9 cellular contexts compared by ENCODE assay signal in genomic region chr9:72464819-72465218, GRCh38. TPM values are rescaled to one million over a fixed set of nuclear protein-coding genes. Genes with fewer than 3 reads are reported as not detected.
A peak's percentile ranks its signal among the peaks of the same experiment; 100 is the strongest.
DNase-seq lines count a peak whose midpoint lies in the region; ATAC-seq, FAIRE-seq and TF ChIP-seq lines count a peak whose summit lies in the region.
"Had no signal": no experiment of that assay in that cellular context is flagged by ENCODE, and none has a peak within 500 bp of the region (broad histone marks: within the 10 kb centered on the region; RNA-seq: fewer than 3 reads in every experiment).

No MANE protein-coding gene starts in this region.

- no peak for TF ChIP-seq POLR2A in NB4 (IDR thresholded peaks at IDR 0.05; ENCODE audit: extremely low read depth, insufficient read length)

- CTCF ChIA-PET in MCF 10A (lab: Yijun Ruan, JAX): interaction anchor here (0.7 kb wide), 1 partner anchor 184 kb away, joined by 3 read pairs; no protein-coding TSS in a partner anchor

- POLR2A ChIA-PET in MCF 10A (lab: Yijun Ruan, JAX): interaction anchor here (0.7 to 2.0 kb wide), 4 partner anchors 19 to 113 kb away, joined by 4 to 13 read pairs (median 5); partner anchors contain the start of gene ZFAND5

- intact Hi-C loops in MCF 10A (cut with micrococcal nuclease): no loop called here

- H3K36me3 Mint-ChIP-seq in MCF 10A (ENCODE audit: insufficient read depth, unreplicated experiment): no peaks in the 10 kb centered on the region

- FAIRE-seq in islet of Langerhans (lab: Jason Lieb, UNC): peak; percentile 49

- DNase-seq in DMS 273 treated with DMSO at 0.1 percent for 48 hours (lab: John Stamatoyannopoulos, UW) (peak; percentile 77), NB4 (ENCODE audit: low read depth) (peak; percentile 42), MCF 10A (ENCODE audit: unreplicated experiment) (no peak), SW 1271 (lab: John Stamatoyannopoulos, UW) (no peak)
- DNase-seq in activated T-cell treated with anti-CD3 and anti-CD28 coated beads, Interleukin-2, amount 50 U/mL, for 1 hour: no peak
- no peak for DNase-seq in activated CD4-positive, CD25-positive, alpha-beta regulatory T cell treated with anti-CD3 and anti-CD28 coated beads, Interleukin-2, amount 50 U/mL, for 72 hours
- DNase-seq: activated T-cell treated with anti-CD3 and anti-CD28 coated beads, Interleukin-2, amount 50 U/mL, for 4 hours had no signal

- H3K4me1 Mint-ChIP-seq in MCF 10A (ENCODE audit: insufficient read depth, unreplicated experiment): peaks cover 9% of the 10 kb centered on the region

- no peak overlapping the region for H3K4me3 ChIP-seq in NB4 (ENCODE audit: low read depth, low read length)

- H3K27me3 Mint-ChIP-seq in MCF 10A (ENCODE audit: insufficient read depth, unreplicated experiment): no peaks in the 10 kb centered on the region

- TF ChIP-seq CTCF in NB4 (IDR thresholded peaks at IDR 0.05; ENCODE audit: low read depth, low read length) (no peak), MCF 10A (IDR thresholded peaks at IDR 0.05; ENCODE audit: unreplicated experiment) (no peak)

- H3K27ac Mint-ChIP-seq in MCF 10A (ENCODE audit: low read depth, unreplicated experiment): no peak overlapping the region

- no peaks in the 10 kb centered on the region for H3K9me3 Mint-ChIP-seq in MCF 10A (ENCODE audit: unreplicated experiment)
- H3K9me3 Mint-ChIP-seq: activated T-cell treated with anti-CD3 and anti-CD28 coated beads, Interleukin-2, amount 50 U/mL, for 4 hours had no signal

- no TSS peak for BruUV-seq in MCF 10A (replicated peaks; lab: Mats Ljungman, UMichigan)

- peak; percentile 68 for ATAC-seq in GM21619 (IDR thresholded peaks at IDR 0.05; ENCODE audit: unreplicated experiment)
- ATAC-seq: activated T-cell treated with anti-CD3 and anti-CD28 coated beads, Interleukin-2, amount 50 U/mL, for 4 hours had no signal

- H3K4me3 Mint-ChIP-seq in MCF 10A (ENCODE audit: unreplicated experiment): no peak overlapping the region
- H3K4me3 Mint-ChIP-seq: activated T-cell treated with anti-CD3 and anti-CD28 coated beads, Interleukin-2, amount 50 U/mL, for 4 hours had no signal

RNA-seq across cellular contexts. Expression of gene TMC1, which starts 56.6 kb away (rescaled TPM):
- total RNA-seq in MCF 10A (2022): not detected in 2 replicates
- total RNA-seq: activated T-cell treated with anti-CD3 and anti-CD28 coated beads, Interleukin-2, amount 50 U/mL, for 4 hours had no signal

Comparison
In these comparisons a context has a peak if more than half of its experiments do, and no peak if none do; other contexts are left out.
1. DNase-seq: peak in DMS 273 treated with DMSO at 0.1 percent for 48 hours (single experiment) and NB4 (single experiment); none in MCF 10A (single experiment), activated T-cell treated with anti-CD3 and anti-CD28 coated beads, Interleukin-2, amount 50 U/mL, for 1 hour (single experiment), SW 1271 (0 of 2) and activated CD4-positive, CD25-positive, alpha-beta regulatory T cell treated with anti-CD3 and anti-CD28 coated beads, Interleukin-2, amount 50 U/mL, for 72 hours (single experiment).